Comparison of ENCODE assay signal across 8 cellular contexts in genomic region chr17:73591278-73592078, GRCh38. TPM values are rescaled to one million over a fixed set of nuclear protein-coding genes. Genes with fewer than 3 reads are reported as not detected.
DNase-seq lines count a peak whose midpoint lies in the region; ATAC-seq and TF ChIP-seq lines count a peak whose summit lies in the region.

No MANE protein-coding gene starts in this region.

- H3K4me1 Mint-ChIP-seq in glutamatergic neuron (ENCODE audit: low read depth, unreplicated experiment) (peaks cover 45% of the 10 kb centered on the region), Caco-2 (ENCODE audit: low read depth, unreplicated experiment) (peaks cover 6% of the 10 kb centered on the region)

- peak in 3 of 5 experiments; percentile 22 to 94 (median 63) for DNase-seq in T-helper 2 cell
- DNase-seq in glutamatergic neuron: no peak
- no peak for DNase-seq in MG63
- no peak for DNase-seq in putamen (ENCODE audit: low spot score)
- no peak for DNase-seq in Caco-2
- no peak for DNase-seq in NOMO-1 treated with DMSO at 0.1 percent for 48 hours (lab: John Stamatoyannopoulos, UW; ENCODE audit: unreplicated experiment)

- H3K4me1 ChIP-seq in Caco-2: no peaks in the 10 kb centered on the region

- H3K4me3 Mint-ChIP-seq in glutamatergic neuron (ENCODE audit: unreplicated experiment) (peak overlapping the region; percentile 35), Caco-2 (ENCODE audit: unreplicated experiment) (no peak overlapping the region)

- no peaks in the 10 kb centered on the region for H3K9me3 ChIP-seq in MG63
- no peaks in the 10 kb centered on the region for H3K9me3 ChIP-seq in Caco-2

- H3K27me3 Mint-ChIP-seq in glutamatergic neuron (ENCODE audit: unreplicated experiment) (peaks cover 16% of the 10 kb centered on the region), Caco-2 (ENCODE audit: insufficient read depth, unreplicated experiment) (peaks cover 20% of the 10 kb centered on the region)

- no TSS peak for BruUV-seq in Caco-2 (replicated peaks; lab: Mats Ljungman, UMichigan)

- no peaks in the 10 kb centered on the region for H3K36me3 Mint-ChIP-seq in glutamatergic neuron (ENCODE audit: unreplicated experiment)
- no peaks in the 10 kb centered on the region for H3K36me3 Mint-ChIP-seq in Caco-2 (ENCODE audit: insufficient read depth, unreplicated experiment)

- H3K9me3 Mint-ChIP-seq in glutamatergic neuron (ENCODE audit: unreplicated experiment) (peaks cover 13% of the 10 kb centered on the region), Caco-2 (ENCODE audit: unreplicated experiment) (no peaks in the 10 kb centered on the region)

- ATAC-seq in GM18511 (IDR thresholded peaks at IDR 0.05; ENCODE audit: unreplicated experiment): peak; percentile 80
- ATAC-seq in HG02798 (IDR thresholded peaks at IDR 0.05; ENCODE audit: poor library complexity, unreplicated experiment): peak; percentile 65

- POLR2A ChIA-PET in Caco-2 (lab: Charles Lee): no interaction called here

- TF ChIP-seq CTCF in glutamatergic neuron (IDR thresholded peaks at IDR 0.05; ENCODE audit: partially characterized antibody, unreplicated experiment) (no peak), Caco-2 (IDR thresholded peaks at IDR 0.05; ENCODE audit: insufficient read depth in 1 of 2, low read depth in 1 of 2, low read length in 1 of 2, severe bottlenecking in 1 of 2, unreplicated experiment in 1 of 2) (no peak)

- no peak overlapping the region for H3K4me3 ChIP-seq in MG63
- H3K4me3 ChIP-seq in Caco-2 (ENCODE audit: low read depth, low read length): no peak overlapping the region

- H3K27ac Mint-ChIP-seq in glutamatergic neuron (ENCODE audit: unreplicated experiment): peak overlapping the region; percentile 39
- H3K27ac Mint-ChIP-seq in Caco-2 (ENCODE audit: unreplicated experiment): no peak overlapping the region

- H3K36me3 ChIP-seq in MG63 (no peaks in the 10 kb centered on the region), Caco-2 (ENCODE audit: control insufficient read depth, insufficient read depth, low read length) (no peaks in the 10 kb centered on the region)

- intact Hi-C loops in Caco-2 (cut with micrococcal nuclease; ENCODE audit: unreplicated experiment): no loop called here

- H3K27me3 ChIP-seq in MG63: no peaks in the 10 kb centered on the region
- H3K27me3 ChIP-seq in Caco-2 (replicated peaks; ENCODE audit: control insufficient read depth, insufficient read depth, low read length): no peaks in the 10 kb centered on the region

- CTCF ChIA-PET in Caco-2 (lab: Charles Lee): no interaction called here

RNA-seq across cellular contexts. Expression of gene SDK2, which starts 52.8 kb away (rescaled TPM):
- total RNA-seq in glutamatergic neuron (ENCODE audit: unreplicated experiment) (12.3 TPM), Caco-2 (2022) (0.09 and 0.14 TPM in 2 replicates)
- total RNA-seq in MG63 (2014; rRNA removed; shearing (Covaris generic); ENCODE audit: low replicate concordance): 0.33 TPM in 1 of 2 replicates, not detected in the other

Comparison
In these comparisons a context has a peak if more than half of its experiments do, and no peak if none do; other contexts are left out.
1. DNase-seq: peak in T-helper 2 cell (3 of 5); none in glutamatergic neuron (single experiment), MG63 (single experiment), putamen (single experiment), Caco-2 (0 of 2) and NOMO-1 treated with DMSO at 0.1 percent for 48 hours (single experiment).
2. RNA of gene SDK2, which starts 52.8 kb away (total RNA-seq): 12.3 TPM in glutamatergic neuron (single experiment); 0.33 TPM in MG63 and 0.09 to 0.14 TPM in Caco-2; every median in the first group is over 10 times any median in the second.